ENCODE assay signal across 34 cellular contexts in genomic region chr12:125949471-125949870, GRCh38.
"Had no signal": no experiment of that assay in that cellular context is flagged by ENCODE, and none has a peak within 500 bp of the region (broad histone marks: within the 10 kb centered on the region; RNA-seq: fewer than 3 reads in every experiment).

No MANE protein-coding gene starts in this region.

- DNase-seq: Karpas-422, Kasumi-1, MG63, MM.1S, MV-4-11, NCI-H1048, NCI-H1092, NCI-H1092 treated with DMSO at 0.1 percent for 48 hours, NCI-H1105, NCI-H1105 treated with DMSO at 0.1 percent for 48 hours, NCI-H1417, NCI-H1417 treated with DMSO at 0.1 percent for 48 hours, NCI-H1436, NCI-H1436 treated with DMSO at 0.1 percent for 48 hours, NCI-H146, NCI-H1694, NCI-H1694 treated with DMSO at 0.1 percent for 48 hours, NCI-H187, NCI-H187 treated with DMSO at 0.1 percent for 48 hours, NCI-H1930, NCI-H2029, NCI-H2029 treated with DMSO at 0.1 percent for 48 hours, NCI-H2081, NCI-H2081 treated with DMSO at 0.1 percent for 48 hours, NCI-H2107, NCI-H2171, NCI-H2171 treated with DMSO at 0.1 percent for 48 hours, NCI-H2227 treated with DMSO at 0.1 percent for 48 hours, NCI-H226, NCI-H345, NCI-H446, NCI-H446 treated with DMSO at 0.1 percent for 48 hours, NCI-H510A, NCI-H510A treated with DMSO at 0.1 percent for 48 hours had no signal

- H3K27me3 ChIP-seq: MG63 had no signal

- H3K36me3 ChIP-seq: MG63 had no signal

- H3K9me3 ChIP-seq: MG63 had no signal

- H3K4me3 ChIP-seq: MG63 had no signal
